Comparison of ENCODE assay signal across 1 cellular context in genomic region chr7:87151002-87151505, GRCh38.
TF ChIP-seq lines count a peak whose summit lies in the region.

No MANE protein-coding gene starts in this region.

TF ChIP-seq in GM23338, 12 proteins besides CTCF, POLR2A, EP300 and RAD21 (continued from another document):
- TF ChIP-seq ZNF462 (CRISPR knock-in tag; IDR thresholded peaks at IDR 0.05) (no peak), REST (IDR thresholded peaks at IDR 0.05; ENCODE audit: unreplicated experiment) (no peak), JUNB (IDR thresholded peaks at IDR 0.05; ENCODE audit: unreplicated experiment) (no peak), ZNF114 (CRISPR knock-in tag; IDR thresholded peaks at IDR 0.05) (no peak), NANOG (IDR thresholded peaks at IDR 0.05; ENCODE audit: borderline replicate concordance) (no peak), CREB1 (CRISPR knock-in tag; IDR thresholded peaks at IDR 0.05; ENCODE audit: low read depth) (no peak), EZH2 (IDR thresholded peaks at IDR 0.05; ENCODE audit: low read depth, unreplicated experiment) (no peak)
